ENCODE assay signal across 15 cellular contexts in genomic region chr3:23663661-23664186, GRCh38.
"Had no signal": no experiment of that assay in that cellular context is flagged by ENCODE, and none has a peak within 500 bp of the region (broad histone marks: within the 10 kb centered on the region; RNA-seq: fewer than 3 reads in every experiment).

No MANE protein-coding gene starts in this region.

- H3K36me3 ChIP-seq: cardiac muscle cell, heart right ventricle had no signal

- DNase-seq: activated CD4-positive, alpha-beta memory T cell treated with anti-CD3 and anti-CD28 coated beads for 36 hours; activated gamma-delta T cell treated with Interleukin-2 at 50 U/mL for 16 hours; activated naive CD8-positive, alpha-beta T cell treated with anti-CD3 and anti-CD28 coated beads, Interleukin-2, amount 10 ng/mL, durations not matched to agents 7 days and 5 days; activated T-cell treated with anti-CD3 and anti-CD28 coated beads, Interleukin-2, amount 50 U/mL, for 48 hours; aorta; cortex of kidney; erythroblast; foreskin melanocyte; psoas muscle; stimulated activated CD4-positive, alpha-beta T cell treated with anti-CD3 and anti-CD28 coated beads, Interleukin-15, amount 100 ng/mL, for 24 hours; stimulated activated CD4-positive, alpha-beta T cell treated with anti-CD3 and anti-CD28 coated beads, Interleukin-4, amount 100 ng/mL, for 24 hours; SW 1271 had no signal

- H3K4me3 ChIP-seq: cardiac muscle cell, heart right ventricle, psoas muscle had no signal

- H3K27me3 ChIP-seq: heart right ventricle had no signal

- H3K9me3 ChIP-seq: heart right ventricle, psoas muscle had no signal

- ATAC-seq: left lobe of liver, psoas muscle had no signal

- H3K27ac ChIP-seq: cardiac muscle cell, psoas muscle had no signal
